Comparison of ENCODE assay signal across 1 cellular context in the genomic region with DNA sequence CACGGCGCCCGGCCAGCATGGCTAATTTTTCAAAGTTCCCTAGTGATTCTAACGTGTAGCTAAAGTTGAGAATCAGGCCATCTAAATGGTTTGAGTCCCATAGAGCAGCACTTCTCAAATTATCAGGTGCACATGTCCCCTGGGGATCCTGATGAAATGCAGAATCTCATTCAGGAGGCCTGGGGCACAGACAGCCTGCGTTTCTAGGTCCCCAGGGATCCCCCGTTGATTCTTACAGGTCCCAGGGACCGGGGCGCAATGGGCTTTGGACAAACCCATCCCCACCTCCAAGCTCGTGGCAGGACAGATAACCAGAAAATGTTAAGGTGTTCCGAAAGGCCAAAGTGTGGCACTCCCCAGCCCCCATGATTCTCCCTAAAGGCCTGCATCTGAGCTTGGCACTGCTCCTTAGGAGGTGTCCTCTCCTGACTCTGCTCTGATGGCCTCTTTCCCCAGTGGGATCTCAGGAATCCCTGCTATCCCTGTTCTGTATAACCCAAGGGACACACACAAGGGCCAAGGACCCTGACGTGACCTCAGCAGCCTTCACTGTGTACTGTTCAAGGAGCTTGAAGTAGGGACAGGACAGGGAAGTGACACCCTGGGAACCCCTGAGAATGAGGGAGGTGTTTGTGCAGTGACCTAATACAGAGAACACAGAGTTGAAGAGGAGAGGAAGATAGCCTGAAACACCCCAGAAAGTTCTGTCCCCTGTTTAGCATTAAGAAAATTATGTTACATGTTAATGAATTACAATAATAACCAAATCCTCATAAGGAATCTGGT.
TF ChIP-seq lines count a peak whose summit lies in the region.

No MANE protein-coding gene starts in this region.

TF ChIP-seq in H1, 55 proteins besides CTCF, POLR2A, EP300 and RAD21:
- TF ChIP-seq NANOG (IDR thresholded peaks at IDR 0.05; ENCODE audit: insufficient read depth, low read depth, low read length, poor library complexity, severe bottlenecking): no peak
- TF ChIP-seq, protein P1, sequence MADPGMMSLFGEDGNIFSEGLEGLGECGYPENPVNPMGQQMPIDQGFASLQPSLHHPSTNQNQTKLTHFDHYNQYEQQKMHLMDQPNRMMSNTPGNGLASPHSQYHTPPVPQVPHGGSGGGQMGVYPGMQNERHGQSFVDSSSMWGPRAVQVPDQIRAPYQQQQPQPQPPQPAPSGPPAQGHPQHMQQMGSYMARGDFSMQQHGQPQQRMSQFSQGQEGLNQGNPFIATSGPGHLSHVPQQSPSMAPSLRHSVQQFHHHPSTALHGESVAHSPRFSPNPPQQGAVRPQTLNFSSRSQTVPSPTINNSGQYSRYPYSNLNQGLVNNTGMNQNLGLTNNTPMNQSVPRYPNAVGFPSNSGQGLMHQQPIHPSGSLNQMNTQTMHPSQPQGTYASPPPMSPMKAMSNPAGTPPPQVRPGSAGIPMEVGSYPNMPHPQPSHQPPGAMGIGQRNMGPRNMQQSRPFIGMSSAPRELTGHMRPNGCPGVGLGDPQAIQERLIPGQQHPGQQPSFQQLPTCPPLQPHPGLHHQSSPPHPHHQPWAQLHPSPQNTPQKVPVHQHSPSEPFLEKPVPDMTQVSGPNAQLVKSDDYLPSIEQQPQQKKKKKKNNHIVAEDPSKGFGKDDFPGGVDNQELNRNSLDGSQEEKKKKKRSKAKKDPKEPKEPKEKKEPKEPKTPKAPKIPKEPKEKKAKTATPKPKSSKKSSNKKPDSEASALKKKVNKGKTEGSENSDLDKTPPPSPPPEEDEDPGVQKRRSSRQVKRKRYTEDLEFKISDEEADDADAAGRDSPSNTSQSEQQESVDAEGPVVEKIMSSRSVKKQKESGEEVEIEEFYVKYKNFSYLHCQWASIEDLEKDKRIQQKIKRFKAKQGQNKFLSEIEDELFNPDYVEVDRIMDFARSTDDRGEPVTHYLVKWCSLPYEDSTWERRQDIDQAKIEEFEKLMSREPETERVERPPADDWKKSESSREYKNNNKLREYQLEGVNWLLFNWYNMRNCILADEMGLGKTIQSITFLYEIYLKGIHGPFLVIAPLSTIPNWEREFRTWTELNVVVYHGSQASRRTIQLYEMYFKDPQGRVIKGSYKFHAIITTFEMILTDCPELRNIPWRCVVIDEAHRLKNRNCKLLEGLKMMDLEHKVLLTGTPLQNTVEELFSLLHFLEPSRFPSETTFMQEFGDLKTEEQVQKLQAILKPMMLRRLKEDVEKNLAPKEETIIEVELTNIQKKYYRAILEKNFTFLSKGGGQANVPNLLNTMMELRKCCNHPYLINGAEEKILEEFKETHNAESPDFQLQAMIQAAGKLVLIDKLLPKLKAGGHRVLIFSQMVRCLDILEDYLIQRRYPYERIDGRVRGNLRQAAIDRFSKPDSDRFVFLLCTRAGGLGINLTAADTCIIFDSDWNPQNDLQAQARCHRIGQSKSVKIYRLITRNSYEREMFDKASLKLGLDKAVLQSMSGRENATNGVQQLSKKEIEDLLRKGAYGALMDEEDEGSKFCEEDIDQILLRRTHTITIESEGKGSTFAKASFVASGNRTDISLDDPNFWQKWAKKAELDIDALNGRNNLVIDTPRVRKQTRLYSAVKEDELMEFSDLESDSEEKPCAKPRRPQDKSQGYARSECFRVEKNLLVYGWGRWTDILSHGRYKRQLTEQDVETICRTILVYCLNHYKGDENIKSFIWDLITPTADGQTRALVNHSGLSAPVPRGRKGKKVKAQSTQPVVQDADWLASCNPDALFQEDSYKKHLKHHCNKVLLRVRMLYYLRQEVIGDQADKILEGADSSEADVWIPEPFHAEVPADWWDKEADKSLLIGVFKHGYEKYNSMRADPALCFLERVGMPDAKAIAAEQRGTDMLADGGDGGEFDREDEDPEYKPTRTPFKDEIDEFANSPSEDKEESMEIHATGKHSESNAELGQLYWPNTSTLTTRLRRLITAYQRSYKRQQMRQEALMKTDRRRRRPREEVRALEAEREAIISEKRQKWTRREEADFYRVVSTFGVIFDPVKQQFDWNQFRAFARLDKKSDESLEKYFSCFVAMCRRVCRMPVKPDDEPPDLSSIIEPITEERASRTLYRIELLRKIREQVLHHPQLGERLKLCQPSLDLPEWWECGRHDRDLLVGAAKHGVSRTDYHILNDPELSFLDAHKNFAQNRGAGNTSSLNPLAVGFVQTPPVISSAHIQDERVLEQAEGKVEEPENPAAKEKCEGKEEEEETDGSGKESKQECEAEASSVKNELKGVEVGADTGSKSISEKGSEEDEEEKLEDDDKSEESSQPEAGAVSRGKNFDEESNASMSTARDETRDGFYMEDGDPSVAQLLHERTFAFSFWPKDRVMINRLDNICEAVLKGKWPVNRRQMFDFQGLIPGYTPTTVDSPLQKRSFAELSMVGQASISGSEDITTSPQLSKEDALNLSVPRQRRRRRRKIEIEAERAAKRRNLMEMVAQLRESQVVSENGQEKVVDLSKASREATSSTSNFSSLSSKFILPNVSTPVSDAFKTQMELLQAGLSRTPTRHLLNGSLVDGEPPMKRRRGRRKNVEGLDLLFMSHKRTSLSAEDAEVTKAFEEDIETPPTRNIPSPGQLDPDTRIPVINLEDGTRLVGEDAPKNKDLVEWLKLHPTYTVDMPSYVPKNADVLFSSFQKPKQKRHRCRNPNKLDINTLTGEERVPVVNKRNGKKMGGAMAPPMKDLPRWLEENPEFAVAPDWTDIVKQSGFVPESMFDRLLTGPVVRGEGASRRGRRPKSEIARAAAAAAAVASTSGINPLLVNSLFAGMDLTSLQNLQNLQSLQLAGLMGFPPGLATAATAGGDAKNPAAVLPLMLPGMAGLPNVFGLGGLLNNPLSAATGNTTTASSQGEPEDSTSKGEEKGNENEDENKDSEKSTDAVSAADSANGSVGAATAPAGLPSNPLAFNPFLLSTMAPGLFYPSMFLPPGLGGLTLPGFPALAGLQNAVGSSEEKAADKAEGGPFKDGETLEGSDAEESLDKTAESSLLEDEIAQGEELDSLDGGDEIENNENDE (IDR thresholded peaks at IDR 0.05; ENCODE audit: insufficient replicate concordance, low read length): no peak
- no peak for TF ChIP-seq SIRT6 (IDR thresholded peaks at IDR 0.05; ENCODE audit: low read length)
- no peak for TF ChIP-seq SP4 (IDR thresholded peaks at IDR 0.05; ENCODE audit: low read length)
- TF ChIP-seq EGR1 (IDR thresholded peaks at IDR 0.05; ENCODE audit: borderline replicate concordance, low read depth, low read length): no peak
- TF ChIP-seq SP1 (IDR thresholded peaks at IDR 0.05; ENCODE audit: low read depth, low read length): no peak
- no peak for TF ChIP-seq ZNF274 (IDR thresholded peaks at IDR 0.05; ENCODE audit: borderline replicate concordance, extremely low read depth, low read length)
- TF ChIP-seq ASH2L (IDR thresholded peaks at IDR 0.05; ENCODE audit: low read length): no peak
- no peak for TF ChIP-seq MAX (IDR thresholded peaks at IDR 0.05)
- TF ChIP-seq, protein P2, sequence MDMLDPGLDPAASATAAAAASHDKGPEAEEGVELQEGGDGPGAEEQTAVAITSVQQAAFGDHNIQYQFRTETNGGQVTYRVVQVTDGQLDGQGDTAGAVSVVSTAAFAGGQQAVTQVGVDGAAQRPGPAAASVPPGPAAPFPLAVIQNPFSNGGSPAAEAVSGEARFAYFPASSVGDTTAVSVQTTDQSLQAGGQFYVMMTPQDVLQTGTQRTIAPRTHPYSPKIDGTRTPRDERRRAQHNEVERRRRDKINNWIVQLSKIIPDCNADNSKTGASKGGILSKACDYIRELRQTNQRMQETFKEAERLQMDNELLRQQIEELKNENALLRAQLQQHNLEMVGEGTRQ (IDR thresholded peaks at IDR 0.05; ENCODE audit: low read length): no peak
- no peak for TF ChIP-seq MAFK (IDR thresholded peaks at IDR 0.05; ENCODE audit: low read depth, low read length)
- TF ChIP-seq JUN (IDR thresholded peaks at IDR 0.05; ENCODE audit: low read depth, low read length): no peak
- TF ChIP-seq SIN3A (conservative IDR thresholded peaks at IDR 0.05 in 1 of 2, IDR thresholded peaks at IDR 0.05 in 1 of 2; ENCODE audit: low read depth in 1 of 2, low read length in 2 of 2): no peak
- no peak for TF ChIP-seq POU5F1 (IDR thresholded peaks at IDR 0.05; ENCODE audit: low read depth, low read length)
- TF ChIP-seq CBX8 (IDR thresholded peaks at IDR 0.05; ENCODE audit: borderline replicate concordance, low read depth, low read length): no peak
- no peak for TF ChIP-seq TBP (IDR thresholded peaks at IDR 0.05; ENCODE audit: low read depth, low read length)
